Comparison of ENCODE assay signal across 21 cellular contexts in genomic region chr1:190286111-190286510, GRCh38.
DNase-seq lines count a peak whose midpoint lies in the region; FAIRE-seq and TF ChIP-seq lines count a peak whose summit lies in the region.
"Had no signal": no experiment of that assay in that cellular context is flagged by ENCODE, and none has a peak within 500 bp of the region (broad histone marks: within the 10 kb centered on the region; RNA-seq: fewer than 3 reads in every experiment).

No MANE protein-coding gene starts in this region.

- H3K9me2 ChIP-seq in PC-9 (ENCODE audit: insufficient read depth), result no peaks in the 10 kb centered on the region

- peak; percentile 54 for FAIRE-seq in frontal cortex (lab: Jason Lieb, UNC)
- FAIRE-seq: A204.1, G401.6, GM12891, GM19239 had no signal

- no peaks in the 10 kb centered on the region for H3K36me3 ChIP-seq in HEK293 (ENCODE audit: control insufficient read depth in 2 of 2, insufficient read depth in 1 of 2, low read length in 2 of 2)
- H3K36me3 ChIP-seq in PC-9 (ENCODE audit: low read depth), result no peaks in the 10 kb centered on the region
- no peaks in the 10 kb centered on the region for H3K36me3 ChIP-seq in A673 (ENCODE audit: insufficient read depth, low read length, poor library complexity, severe bottlenecking)
- H3K36me3 ChIP-seq: BLaER1 treated with 17β-estradiol and CSF1 and Interleukin-3, amounts not matched to agents 10 nM and 100 nM had no signal

- H3K27ac ChIP-seq in HEK293 (ENCODE audit: extremely low read depth, low read depth, low read length) (no peak overlapping the region), PC-9 (no peak overlapping the region), A673 (ENCODE audit: low read depth, low read length, poor library complexity, severe bottlenecking) (no peak overlapping the region)
- H3K27ac ChIP-seq: BLaER1 treated with 17β-estradiol and CSF1 and Interleukin-3, amounts not matched to agents 10 nM and 100 nM; C4-2B had no signal

- intact Hi-C loops in PC-9 (cut with micrococcal nuclease; ENCODE audit: unreplicated experiment) (no loop called here), A673 (cut with micrococcal nuclease; ENCODE audit: unreplicated experiment) (loop anchor here (5.0 kb wide), 1 partner anchor 51 kb away; no protein-coding TSS in a partner anchor)

- H3K4me1 ChIP-seq in HEK293 (ENCODE audit: control insufficient read depth, insufficient read depth, low read length), result no peaks in the 10 kb centered on the region
- no peaks in the 10 kb centered on the region for H3K4me1 ChIP-seq in PC-9 (replicated peaks; ENCODE audit: insufficient read depth)
- no peaks in the 10 kb centered on the region for H3K4me1 ChIP-seq in A673 (ENCODE audit: insufficient read depth, low read length, poor library complexity, severe bottlenecking)
- H3K4me1 ChIP-seq: BLaER1 treated with 17β-estradiol and CSF1 and Interleukin-3, amounts not matched to agents 10 nM and 100 nM; Caco-2 had no signal

- no peak overlapping the region for H3K4me2 ChIP-seq in PC-9
- H3K4me2 ChIP-seq: BLaER1 treated with 17β-estradiol and CSF1 and Interleukin-3, amounts not matched to agents 10 nM and 100 nM had no signal

- POLR2A ChIA-PET in HEK293 (lab: Yijun Ruan, JAX) (no interaction called here), PC-9 (lab: Charles Lee; ENCODE audit: unreplicated experiment) (no interaction called here), A673 (lab: Charles Lee; ENCODE audit: low non-redundant PET) (no interaction called here)

- no TSS peak for BruUV-seq in PC-9 (replicated peaks; lab: Mats Ljungman, UMichigan)
- BruUV-seq in A673 (replicated peaks; lab: Mats Ljungman, UMichigan), result no TSS peak

- CTCF ChIA-PET in HEK293 (lab: Yijun Ruan, JAX), result no interaction called here
- CTCF ChIA-PET in PC-9 (lab: Charles Lee), result no interaction called here
- CTCF ChIA-PET in A673 (lab: Charles Lee), result no interaction called here

- H3K9me3 ChIP-seq in HEK293 (ENCODE audit: control insufficient read depth, insufficient read depth, low read depth, low read length), result no peaks in the 10 kb centered on the region
- no peaks in the 10 kb centered on the region for H3K9me3 ChIP-seq in PC-9 (ENCODE audit: insufficient read depth, low read depth)
- H3K9me3 ChIP-seq in A673 (ENCODE audit: low read depth, low read length, poor library complexity, severe bottlenecking), result no peaks in the 10 kb centered on the region
- H3K9me3 ChIP-seq: BLaER1 treated with 17β-estradiol and CSF1 and Interleukin-3, amounts not matched to agents 10 nM and 100 nM; Caco-2 had no signal

- peak; percentile 42 for DNase-seq in NCI-H69 (lab: John Stamatoyannopoulos, UW)
- DNase-seq in PC-9, result no peak
- no peak for DNase-seq in frontal cortex (ENCODE audit: low spot score in 2 of 2)
- no peak for DNase-seq in NCI-H1092 (lab: John Stamatoyannopoulos, UW)
- no peak for DNase-seq in A673 (ENCODE audit: low spot score)
- no peak for DNase-seq in retina
- DNase-seq: 8988T; AML-193; Caco-2; Calu3; CD4-positive, alpha-beta T cell; CD8-positive, alpha-beta T cell; DMS79 treated with DMSO at 0.1 percent for 48 hours; GF-D8 had no signal

- H3K27me3 ChIP-seq in PC-9 (ENCODE audit: insufficient read depth, low read depth), result no peaks in the 10 kb centered on the region
- H3K27me3 ChIP-seq in A673 (replicated peaks; ENCODE audit: insufficient read depth, low read depth, low read length, poor library complexity), result no peaks in the 10 kb centered on the region
- H3K27me3 ChIP-seq: BLaER1 treated with 17β-estradiol and CSF1 and Interleukin-3, amounts not matched to agents 10 nM and 100 nM had no signal

- TF ChIP-seq CTCF in HEK293 (tag by site-specific recombination; IDR thresholded peaks at IDR 0.05) (no peak), PC-9 (conservative IDR thresholded peaks at IDR 0.05) (no peak), A673 (conservative IDR thresholded peaks at IDR 0.05; ENCODE audit: low read depth, low read length) (no peak)

- H3K4me3 ChIP-seq in HEK293 (ENCODE audit: low read depth, low read length) (no peak overlapping the region), PC-9 (no peak overlapping the region), A673 (ENCODE audit: low read depth, low read length, poor library complexity, severe bottlenecking) (no peak overlapping the region)
- H3K4me3 ChIP-seq: BLaER1 treated with 17β-estradiol and CSF1 and Interleukin-3, amounts not matched to agents 10 nM and 100 nM had no signal

- H4K20me1 ChIP-seq in PC-9 (ENCODE audit: insufficient read depth), result no peaks in the 10 kb centered on the region
- H4K20me1 ChIP-seq: BLaER1 treated with 17β-estradiol and CSF1 and Interleukin-3, amounts not matched to agents 10 nM and 100 nM had no signal

- no peaks in the 10 kb centered on the region for H3K79me2 ChIP-seq in PC-9 (ENCODE audit: low read depth)

- peak overlapping the region; percentile 22; the same call in 1 of the 2 replicates for H2AFZ ChIP-seq in PC-9

- H3F3A ChIP-seq in PC-9 (ENCODE audit: insufficient read depth, low read depth), result no peaks in the 10 kb centered on the region

TF ChIP-seq in HEK293, 187 proteins besides CTCF, POLR2A, EP300 and RAD21:
- no peak for TF ChIP-seq ZNF10 (tag by site-specific recombination; IDR thresholded peaks at IDR 0.05)
- peak; percentile 53; the same call in 1 of the 2 replicates for TF ChIP-seq ATF2 (tag by site-specific recombination; IDR thresholded peaks at IDR 0.05; ENCODE audit: low read depth)
- TF ChIP-seq SP7 (tag by site-specific recombination; IDR thresholded peaks at IDR 0.05), result no peak
- TF ChIP-seq ZNF677 (tag by site-specific recombination; IDR thresholded peaks at IDR 0.05), result no peak
